1 cellular context compared by ENCODE assay signal in the genomic region with DNA sequence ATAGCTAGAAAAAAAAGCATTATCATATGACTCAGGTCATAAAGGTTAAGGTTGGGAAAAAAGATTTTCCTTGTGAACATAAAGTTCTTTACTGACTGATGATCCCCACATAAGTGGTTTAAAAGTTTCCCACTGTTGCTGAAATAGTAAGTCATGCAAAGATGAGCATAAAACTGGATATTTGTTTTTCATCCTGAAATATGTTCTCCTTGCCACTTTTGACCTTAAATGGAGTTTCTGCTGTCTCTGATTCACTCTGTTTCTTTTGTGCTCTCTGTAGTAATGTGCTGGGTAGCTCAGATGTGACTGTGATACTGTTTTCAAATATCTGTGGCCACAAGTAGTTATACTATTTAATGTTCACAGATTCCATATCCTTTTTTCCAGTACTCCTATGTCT.
TF ChIP-seq lines count a peak whose summit lies in the region.

No MANE protein-coding gene starts in this region.

TF ChIP-seq in WTC11, 78 proteins besides CTCF, POLR2A, EP300 and RAD21 (continued from another document):
- TF ChIP-seq CREM (CRISPR knock-in tag; IDR thresholded peaks at IDR 0.05) (no peak), EMX1 (CRISPR knock-in tag; IDR thresholded peaks at IDR 0.05) (no peak)
